8 cellular contexts compared by ENCODE assay signal in the genomic region with DNA sequence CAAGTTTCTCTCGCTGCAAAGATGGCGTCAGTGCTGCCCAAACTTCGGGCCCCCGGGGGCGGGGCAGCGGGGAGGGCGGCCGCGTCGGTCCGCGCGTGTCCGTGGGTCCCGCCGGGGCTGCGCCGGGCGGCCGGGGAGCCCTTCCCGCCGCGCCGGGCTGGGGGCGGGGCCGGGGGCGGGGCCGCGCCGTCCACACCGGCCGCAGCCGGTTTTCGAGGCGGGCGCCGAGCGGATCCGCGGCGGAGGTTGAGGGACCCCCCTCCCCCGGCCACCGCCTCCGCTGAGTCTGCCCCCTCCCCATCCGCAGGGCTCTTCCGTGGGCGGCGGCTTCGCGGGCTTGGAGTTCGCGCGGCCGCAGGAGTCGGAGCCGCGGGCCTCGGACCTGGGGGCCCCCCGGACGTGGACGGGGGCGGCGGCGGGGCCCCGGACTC. TPM values are rescaled to one million over a fixed set of nuclear protein-coding genes. Genes with fewer than 3 reads are reported as not detected.
A peak's percentile ranks its signal among the peaks of the same experiment; 100 is the strongest.
DNase-seq lines count a peak whose midpoint lies in the region; ATAC-seq and TF ChIP-seq lines count a peak whose summit lies in the region.

No MANE protein-coding gene starts in this region.

- intact Hi-C loops in A673 (cut with micrococcal nuclease; ENCODE audit: unreplicated experiment) = no loop called here

- no peak for TF ChIP-seq CTCF in A673 (conservative IDR thresholded peaks at IDR 0.05; ENCODE audit: low read depth, low read length)
- no peak for TF ChIP-seq CTCF in foreskin keratinocyte (conservative IDR thresholded peaks at IDR 0.05)

- peak overlapping the region; percentile 88 for H3K27ac ChIP-seq in A673 (ENCODE audit: low read depth, low read length, poor library complexity, severe bottlenecking)
- no peak overlapping the region for H3K27ac ChIP-seq in foreskin keratinocyte

- ATAC-seq in GM18520 (IDR thresholded peaks at IDR 0.05; ENCODE audit: unreplicated experiment) = peak; percentile 13
- ATAC-seq in foreskin keratinocyte = peak; percentile 2
- ATAC-seq in GM21576 (IDR thresholded peaks at IDR 0.05; ENCODE audit: unreplicated experiment) = no peak

- POLR2A ChIA-PET in A673 (lab: Charles Lee; ENCODE audit: low non-redundant PET) = interaction anchor here (0.6 kb wide), 1 partner anchor 11 kb away, joined by 11 read pairs; no protein-coding TSS in a partner anchor

- CTCF ChIA-PET in A673 (lab: Charles Lee) = no interaction called here

- H3K27me3 ChIP-seq in A673 (replicated peaks; ENCODE audit: insufficient read depth, low read depth, low read length, poor library complexity) = no peaks in the 10 kb centered on the region
- no peaks in the 10 kb centered on the region for H3K27me3 ChIP-seq in foreskin keratinocyte
- H3K27me3 ChIP-seq in neuron (ENCODE audit: insufficient read depth, low read length) = no peaks in the 10 kb centered on the region

- H3K9me3 ChIP-seq in A673 (ENCODE audit: low read depth, low read length, poor library complexity, severe bottlenecking) (no peaks in the 10 kb centered on the region), neuron (ENCODE audit: low read length) (no peaks in the 10 kb centered on the region)

- no TSS peak for BruUV-seq in A673 (replicated peaks; lab: Mats Ljungman, UMichigan)

- H2AFZ ChIP-seq in neuron (ENCODE audit: low read depth, low read length) = no peak overlapping the region

- DNase-seq in A673 (ENCODE audit: low spot score) (peak; percentile 51), NCI-H2171 (lab: John Stamatoyannopoulos, UW) (peak; percentile 50), foreskin keratinocyte (no peak), cortex of kidney (lab: John Stamatoyannopoulos, UW) (no peak)
- DNase-seq in activated T-helper 9 cell treated with anti-CD3 and anti-CD28 coated beads, Interleukin-2, amount 50 U/mL, for 16 hours (ENCODE audit: low read depth) = peak; percentile 33

- H3K4me3 ChIP-seq in A673 (ENCODE audit: low read depth, low read length, poor library complexity, severe bottlenecking) (peak overlapping the region; percentile 78), neuron (ENCODE audit: low read length) (peak overlapping the region; percentile 81)

- H3K4me1 ChIP-seq in A673 (ENCODE audit: insufficient read depth, low read length, poor library complexity, severe bottlenecking) (peaks cover 16% of the 10 kb centered on the region), foreskin keratinocyte (no peaks in the 10 kb centered on the region), neuron (ENCODE audit: insufficient read depth, low read length) (peaks cover 17% of the 10 kb centered on the region)

- H3K36me3 ChIP-seq in A673 (ENCODE audit: insufficient read depth, low read length, poor library complexity, severe bottlenecking) (peaks cover 26% of the 10 kb centered on the region), neuron (ENCODE audit: insufficient read depth, low read length) (peaks cover 40% of the 10 kb centered on the region)

RNA-seq across cellular contexts. Expression of a gene that starts 0.5 kb away (rescaled TPM):
- total RNA-seq in A673 (2021) (45.8 and 71.0 TPM in 2 replicates), foreskin keratinocyte (53.2 and 57.0 TPM in 2 replicates)
- polyA plus RNA-seq in foreskin keratinocyte = 89.1 and 100 TPM in 2 replicates

RNA-seq across cellular contexts. Expression of a gene that starts 3.6 kb away (rescaled TPM):
- total RNA-seq in A673 (2021) (15.1 and 16.3 TPM in 2 replicates), foreskin keratinocyte (2.4 and 3.3 TPM in 2 replicates)
- polyA plus RNA-seq in foreskin keratinocyte = 4.4 and 5.3 TPM in 2 replicates

RNA-seq across cellular contexts. Expression of a gene that starts 32.2 kb away (rescaled TPM):
- 28.2 and 28.3 TPM in 2 replicates for total RNA-seq in A673 (2021)
- 17.1 and 20.9 TPM in 2 replicates for total RNA-seq in foreskin keratinocyte
- 23.3 and 24.8 TPM in 2 replicates for polyA plus RNA-seq in foreskin keratinocyte

RNA-seq across cellular contexts. Expression of a gene that starts 32.3 kb away (rescaled TPM):
- total RNA-seq in A673 (2021) (38.9 and 41.1 TPM in 2 replicates), foreskin keratinocyte (32.3 and 39.2 TPM in 2 replicates)
- 43.5 and 49.0 TPM in 2 replicates for polyA plus RNA-seq in foreskin keratinocyte

RNA-seq across cellular contexts. Expression of a gene that starts 43.6 kb away (rescaled TPM):
- total RNA-seq in A673 (2021) (not detected in 2 replicates), foreskin keratinocyte (189 and 224 TPM in 2 replicates)
- polyA plus RNA-seq in foreskin keratinocyte = 245 and 287 TPM in 2 replicates

Comparison
In these comparisons a context has a peak if more than half of its experiments do, and no peak if none do; other contexts are left out.
1. DNase-seq: peak in A673 (single experiment), NCI-H2171 (single experiment) and activated T-helper 9 cell treated with anti-CD3 and anti-CD28 coated beads, Interleukin-2, amount 50 U/mL, for 16 hours (single experiment); none in foreskin keratinocyte (0 of 2) and cortex of kidney (single experiment).